Comparison of ENCODE assay signal across 13 cellular contexts in genomic region chr4:73698217-73698616, GRCh38. TPM values are rescaled to one million over a fixed set of nuclear protein-coding genes. Genes with fewer than 3 reads are reported as not detected.
DNase-seq lines count a peak whose midpoint lies in the region; ATAC-seq and TF ChIP-seq lines count a peak whose summit lies in the region.
"Had no signal": no experiment of that assay in that cellular context is flagged by ENCODE, and none has a peak within 500 bp of the region (broad histone marks: within the 10 kb centered on the region; RNA-seq: fewer than 3 reads in every experiment).

No MANE protein-coding gene starts in this region.

- no peaks in the 10 kb centered on the region for H3K9me3 ChIP-seq in RWPE2 (ENCODE audit: severe bottlenecking)

- H3K4me3 ChIP-seq in RWPE2 (ENCODE audit: severe bottlenecking) (no peak overlapping the region), epithelial cell of proximal tubule (ENCODE audit: low read depth, low read length) (no peak overlapping the region)

- no peaks in the 10 kb centered on the region for H3K27me3 ChIP-seq in RWPE2 (ENCODE audit: insufficient read depth, poor library complexity, severe bottlenecking)

- TF ChIP-seq CTCF in RWPE2 (IDR thresholded peaks at IDR 0.05; ENCODE audit: poor library complexity, severe bottlenecking) (no peak), epithelial cell of proximal tubule (conservative IDR thresholded peaks at IDR 0.05; ENCODE audit: low read depth, low read length) (no peak)

- H3K4me1 ChIP-seq in RWPE2 (ENCODE audit: insufficient read depth, poor library complexity, severe bottlenecking), result peaks cover 34% of the 10 kb centered on the region

- ATAC-seq in GM18861 (IDR thresholded peaks at IDR 0.05; ENCODE audit: unreplicated experiment) (peak; percentile 51), RWPE2 (ENCODE audit: low read depth) (peak; percentile 96), GM21515 (IDR thresholded peaks at IDR 0.05; ENCODE audit: unreplicated experiment) (no peak)

- H3K36me3 ChIP-seq in RWPE2 (ENCODE audit: low read depth), result no peaks in the 10 kb centered on the region

- DNase-seq in RWPE2 (ENCODE audit: low spot score), result no peak
- peak; percentile 97 for DNase-seq in epithelial cell of proximal tubule (ENCODE audit: low read depth)
- DNase-seq in pons (ENCODE audit: low spot score), result peak; percentile 7
- DNase-seq in activated CD4-positive, CD25-positive, alpha-beta regulatory T cell treated with anti-CD3 and anti-CD28 coated beads, Interleukin-2, amount 50 U/mL, for 72 hours, result no peak
- DNase-seq in RKO (ENCODE audit: low spot score), result no peak
- DNase-seq in stimulated activated naive CD4-positive, alpha-beta T cell treated with Interleukin-2 at 50 U/mL for 16 hours (lab: John Stamatoyannopoulos, UW), result no peak
- DNase-seq: cerebellar nuclear complex, COR-L47, head of caudate nucleus, KG1, NCI-H774 had no signal

- peak overlapping the region; percentile 64 for H3K27ac ChIP-seq in RWPE2 (ENCODE audit: poor library complexity, severe bottlenecking)

RNA-seq across cellular contexts. Expression of gene CXCL8, which starts 42.2 kb away (rescaled TPM):
- 24.9 and 31.4 TPM in 2 replicates for total RNA-seq in epithelial cell of proximal tubule

Comparison
In these comparisons a context has a peak if more than half of its experiments do, and no peak if none do; other contexts are left out.
1. DNase-seq: peak in epithelial cell of proximal tubule (single experiment) and pons (single experiment); none in RWPE2 (single experiment), activated CD4-positive, CD25-positive, alpha-beta regulatory T cell treated with anti-CD3 and anti-CD28 coated beads, Interleukin-2, amount 50 U/mL, for 72 hours (single experiment), RKO (single experiment) and stimulated activated naive CD4-positive, alpha-beta T cell treated with Interleukin-2 at 50 U/mL for 16 hours (single experiment).